ENCODE assay signal across 19 cellular contexts in genomic region chr11:28144808-28145207, GRCh38. TPM values are rescaled to one million over a fixed set of nuclear protein-coding genes. Genes with fewer than 3 reads are reported as not detected.
DNase-seq lines count a peak whose midpoint lies in the region; ATAC-seq, FAIRE-seq and TF ChIP-seq lines count a peak whose summit lies in the region.
"Had no signal": no experiment of that assay in that cellular context is flagged by ENCODE, and none has a peak within 500 bp of the region (broad histone marks: within the 10 kb centered on the region; RNA-seq: fewer than 3 reads in every experiment).

No MANE protein-coding gene starts in this region.

- H3K4me3 ChIP-seq in DOHH2 (ENCODE audit: low read length): no peak overlapping the region
- H3K4me3 ChIP-seq in OCI-LY7 (ENCODE audit: low read depth, low read length, poor library complexity, severe bottlenecking): no peak overlapping the region
- no peak overlapping the region for H3K4me3 ChIP-seq in neural cell (ENCODE audit: low read length)
- H3K4me3 ChIP-seq in pancreas: no peak overlapping the region
- no peak overlapping the region for H3K4me3 ChIP-seq in left ventricle myocardium inferior
- H3K4me3 ChIP-seq in neural progenitor cell: no peak overlapping the region
- H3K4me3 ChIP-seq: esophagus squamous epithelium, lung, SJCRH30 had no signal

- H3K36me3 ChIP-seq in DOHH2 (ENCODE audit: control insufficient read depth, low read length) (no peaks in the 10 kb centered on the region), OCI-LY7 (ENCODE audit: insufficient read depth, low read length) (peaks cover 5% of the 10 kb centered on the region; the same call in 1 of the 2 replicates), neural cell (ENCODE audit: insufficient read depth, low read length) (no peaks in the 10 kb centered on the region), pancreas (no peaks in the 10 kb centered on the region), left ventricle myocardium inferior (peaks cover 8% of the 10 kb centered on the region), neural progenitor cell (no peaks in the 10 kb centered on the region)
- H3K36me3 ChIP-seq: neutrophil, SJCRH30 had no signal

- TF ChIP-seq CTCF in DOHH2 (IDR thresholded peaks at IDR 0.05; ENCODE audit: low read depth, low read length, poor library complexity, severe bottlenecking): no peak
- TF ChIP-seq CTCF in OCI-LY7 (conservative IDR thresholded peaks at IDR 0.05; ENCODE audit: low read length): no peak
- no peak for TF ChIP-seq CTCF in neural cell (IDR thresholded peaks at IDR 0.05; ENCODE audit: poor library complexity, severe bottlenecking)
- TF ChIP-seq CTCF in pancreas (IDR thresholded peaks at IDR 0.05): no peak
- no peak for TF ChIP-seq CTCF in left ventricle myocardium inferior (IDR thresholded peaks at IDR 0.05; ENCODE audit: borderline replicate concordance)
- TF ChIP-seq CTCF in neural progenitor cell (IDR thresholded peaks at IDR 0.05): no peak

- no TSS peak for BruUV-seq in OCI-LY7 (replicated peaks; lab: Mats Ljungman, UMichigan)

- no peaks in the 10 kb centered on the region for H3K79me2 ChIP-seq in DOHH2 (ENCODE audit: control insufficient read depth, low read length)
- no peaks in the 10 kb centered on the region for H3K79me2 ChIP-seq in OCI-LY7 (ENCODE audit: insufficient read depth, low read depth, low read length)
- H3K79me2 ChIP-seq in neural cell (replicated peaks; ENCODE audit: insufficient read depth, low read length): no peaks in the 10 kb centered on the region
- H3K79me2 ChIP-seq in neural progenitor cell (ENCODE audit: low read depth): no peaks in the 10 kb centered on the region

- H4K20me1 ChIP-seq in DOHH2 (ENCODE audit: control insufficient read depth, insufficient read depth, low read depth, low read length) (no peaks in the 10 kb centered on the region), OCI-LY7 (ENCODE audit: insufficient read depth, low read length) (no peaks in the 10 kb centered on the region), neural cell (ENCODE audit: insufficient read depth) (no peaks in the 10 kb centered on the region), neural progenitor cell (ENCODE audit: low read depth) (no peaks in the 10 kb centered on the region)

- peaks cover 8% of the 10 kb centered on the region for H3K36me3 Mint-ChIP-seq in neural progenitor cell

- H3K4me2 ChIP-seq in DOHH2 (ENCODE audit: low read length) (peak overlapping the region; percentile 18; the same call in 1 of the 2 replicates), OCI-LY7 (ENCODE audit: low read length) (no peak overlapping the region), neural cell (ENCODE audit: low read length) (no peak overlapping the region), neural progenitor cell (no peak overlapping the region)

- H3K27ac Mint-ChIP-seq in neural progenitor cell: no peak overlapping the region
- H3K27ac Mint-ChIP-seq: activated CD8-positive, alpha-beta T cell treated with anti-CD3 and anti-CD28 coated beads, Interleukin-2, amount 10 ng/mL, durations not matched to agents 7 days and 5 days; B cell; stimulated activated naive B cell treated with anti-CD40 and anti-IgM and Interleukin-4, amounts not matched to agents 10 μg/mL and 1 μg/mL and 100 μg/mL, for 72 hours; type B pancreatic cell had no signal

- no peak for FAIRE-seq in pancreas (lab: Jason Lieb, UNC)

- no peaks in the 10 kb centered on the region for H3K27me3 ChIP-seq in DOHH2 (ENCODE audit: control insufficient read depth, low read length)
- no peaks in the 10 kb centered on the region for H3K27me3 ChIP-seq in neural cell (ENCODE audit: insufficient read depth, low read depth, low read length)
- no peaks in the 10 kb centered on the region for H3K27me3 ChIP-seq in pancreas
- no peaks in the 10 kb centered on the region for H3K27me3 ChIP-seq in left ventricle myocardium inferior (ENCODE audit: low read depth)
- no peaks in the 10 kb centered on the region for H3K27me3 ChIP-seq in neural progenitor cell
- H3K27me3 ChIP-seq: esophagus squamous epithelium, neutrophil, SJCRH30 had no signal

- peaks cover 23% of the 10 kb centered on the region for H3K4me1 Mint-ChIP-seq in neural progenitor cell

- no peaks in the 10 kb centered on the region for H3K27me3 Mint-ChIP-seq in neural progenitor cell (ENCODE audit: insufficient read depth, low read depth)
- H3K27me3 Mint-ChIP-seq: B cell; stimulated activated naive B cell treated with anti-CD40 and anti-IgM and Interleukin-4, amounts not matched to agents 10 μg/mL and 1 μg/mL and 100 μg/mL, for 72 hours; type B pancreatic cell had no signal

- H3K4me3 Mint-ChIP-seq in neural progenitor cell: no peak overlapping the region
- H3K4me3 Mint-ChIP-seq: activated CD8-positive, alpha-beta T cell treated with anti-CD3 and anti-CD28 coated beads, Interleukin-2, amount 10 ng/mL, durations not matched to agents 7 days and 5 days; B cell; stimulated activated naive B cell treated with anti-CD40 and anti-IgM and Interleukin-4, amounts not matched to agents 10 μg/mL and 1 μg/mL and 100 μg/mL, for 72 hours; type B pancreatic cell had no signal

- ATAC-seq in pancreas: no peak
- ATAC-seq: activated CD8-positive, alpha-beta T cell treated with anti-CD3 and anti-CD28 coated beads, Interleukin-2, amount 10 ng/mL, durations not matched to agents 7 days and 5 days; stimulated activated naive B cell treated with anti-CD40 and anti-IgM and Interleukin-4, amounts not matched to agents 10 μg/mL and 1 μg/mL and 100 μg/mL, for 72 hours had no signal

- POLR2A ChIA-PET in OCI-LY7 (lab: Charles Lee): interaction anchor here (0.7 to 1.8 kb wide), 3 partner anchors 22 to 172 kb away, joined by 4 to 6 read pairs (median 5); partner anchors contain the start of genes KIF18A and METTL15

- H3K9me2 ChIP-seq in DOHH2 (replicated peaks; ENCODE audit: control insufficient read depth, low read length): no peaks in the 10 kb centered on the region
- no peaks in the 10 kb centered on the region for H3K9me2 ChIP-seq in OCI-LY7 (ENCODE audit: insufficient read depth, low read length)
- no peaks in the 10 kb centered on the region for H3K9me2 ChIP-seq in neural cell (ENCODE audit: insufficient read depth, low read length)

- peak; percentile 67 for TF ChIP-seq EP300 in neural cell (conservative IDR thresholded peaks at IDR 0.05; ENCODE audit: poor library complexity, severe bottlenecking)

- H3F3A ChIP-seq in DOHH2 (ENCODE audit: control insufficient read depth, insufficient read depth): no peaks in the 10 kb centered on the region
- no peaks in the 10 kb centered on the region for H3F3A ChIP-seq in neural cell (ENCODE audit: insufficient read depth, low read length, poor library complexity, severe bottlenecking)
- H3F3A ChIP-seq in neural progenitor cell (ENCODE audit: low read depth): no peaks in the 10 kb centered on the region

- H3K4me1 ChIP-seq in DOHH2 (ENCODE audit: control insufficient read depth, low read length): peaks cover 15% of the 10 kb centered on the region
- no peaks in the 10 kb centered on the region for H3K4me1 ChIP-seq in OCI-LY7 (ENCODE audit: insufficient read depth, low read length, poor library complexity, severe bottlenecking)
- H3K4me1 ChIP-seq in pancreas: no peaks in the 10 kb centered on the region
- H3K4me1 ChIP-seq in left ventricle myocardium inferior: no peaks in the 10 kb centered on the region
- H3K4me1 ChIP-seq in neural progenitor cell: peaks cover 22% of the 10 kb centered on the region

- H2AFZ ChIP-seq in OCI-LY7 (ENCODE audit: low read length) (no peak overlapping the region), neural cell (ENCODE audit: low read depth, low read length) (no peak overlapping the region), neural progenitor cell (replicated peaks) (no peak overlapping the region)

- intact Hi-C loops in OCI-LY7 (cut with micrococcal nuclease; ENCODE audit: unreplicated experiment): no loop called here
- intact Hi-C loops in pancreas (cut with DNase I): no loop called here
- intact Hi-C loops in left ventricle myocardium inferior (cut with micrococcal nuclease): no loop called here

- H3K27ac ChIP-seq in DOHH2 (ENCODE audit: low read depth, low read length) (no peak overlapping the region), OCI-LY7 (ENCODE audit: low read depth, low read length, poor library complexity, severe bottlenecking) (no peak overlapping the region), neural cell (ENCODE audit: low read length) (no peak overlapping the region), pancreas (no peak overlapping the region), left ventricle myocardium inferior (replicated peaks) (no peak overlapping the region), neural progenitor cell (no peak overlapping the region)
- H3K27ac ChIP-seq: esophagus squamous epithelium, neutrophil, SJCRH30 had no signal

- TF ChIP-seq RAD21 in neural cell (conservative IDR thresholded peaks at IDR 0.05): no peak

- peaks cover 8% of the 10 kb centered on the region for H3K9me3 Mint-ChIP-seq in neural progenitor cell

- 89 to 93% methylated on average over 2 of the region's 2 CpGs for WGBS in pancreas, 2 donors

- CTCF ChIA-PET in OCI-LY7 (lab: Charles Lee; ENCODE audit: unreplicated experiment): no interaction called here

- DNase-seq in OCI-LY7 (ENCODE audit: low spot score) (peak; percentile 13), fibroblast of peridontal ligament (ENCODE audit: extremely low read depth) (peak; percentile 32), pancreas (no peak), left ventricle myocardium inferior (no peak), neural progenitor cell (ENCODE audit: low spot score) (no peak), ureter (ENCODE audit: low spot score) (no peak)
- DNase-seq: activated CD8-positive, alpha-beta T cell treated with anti-CD3 and anti-CD28 coated beads, Interleukin-2, amount 10 ng/mL, durations not matched to agents 7 days and 5 days; anterior cingulate cortex; dermis blood vessel endothelial cell; esophagus squamous epithelium; NCI-H1092; SJCRH30; stimulated activated naive B cell treated with anti-CD40 and anti-IgM and Interleukin-4, amounts not matched to agents 10 μg/mL and 1 μg/mL and 100 μg/mL, for 72 hours had no signal

- H3K9ac ChIP-seq in neural cell (ENCODE audit: low read length): no peak overlapping the region
- H3K9ac ChIP-seq in neural progenitor cell: no peak overlapping the region

- H3K9me3 ChIP-seq in DOHH2 (ENCODE audit: control insufficient read depth, insufficient read depth, low read length): peaks cover 8% of the 10 kb centered on the region
- H3K9me3 ChIP-seq in OCI-LY7 (ENCODE audit: low read length): peaks cover 6% of the 10 kb centered on the region; the same call in 1 of the 2 replicates
- H3K9me3 ChIP-seq in neural cell (ENCODE audit: low read length): peaks cover 5% of the 10 kb centered on the region
- H3K9me3 ChIP-seq in pancreas: peaks cover 0 to 2% (median 0%) of the 10 kb centered on the region in 4 donors
- H3K9me3 ChIP-seq in left ventricle myocardium inferior (replicated peaks): peaks cover 12% of the 10 kb centered on the region
- H3K9me3 ChIP-seq in neural progenitor cell (ENCODE audit: low read depth): no peaks in the 10 kb centered on the region

RNA-seq across cellular contexts. Expression of gene METTL15, which starts 36.6 kb away (rescaled TPM):
- total RNA-seq in OCI-LY7 (2014; rRNA removed; shearing (Covaris generic)): 11.7 and 18.9 TPM in 2 replicates
- 19.5 and 19.7 TPM in 2 replicates for total RNA-seq in OCI-LY7 (2022)
- 6.6 and 10.2 TPM in 2 replicates for polyA plus RNA-seq in neural cell
- polyA minus RNA-seq in neural cell: 17.2 and 17.3 TPM in 2 replicates
- total RNA-seq in pancreas: 1 to 10 TPM; 4.5 to 8.2 (median 6.3) TPM
- polyA plus RNA-seq in pancreas: 1 to 10 TPM; 3.0 to 5.6 TPM
- total RNA-seq in left ventricle myocardium inferior: 10.5 TPM
- total RNA-seq in neural progenitor cell (ENCODE audit: low replicate concordance): 21.1 and 27.9 TPM in 2 replicates
- total RNA-seq in ureter: 23.2 TPM

RNA-seq across cellular contexts. Expression of gene KIF18A, which starts 36.9 kb away (rescaled TPM):
- 36.4 and 41.5 TPM in 2 replicates for total RNA-seq in OCI-LY7 (2014; rRNA removed; shearing (Covaris generic))
- total RNA-seq in OCI-LY7 (2022) (42.3 and 47.1 TPM in 2 replicates), pancreas (1 to 10 TPM in 1 of 6 donors, under 1 TPM in 4, not detected in 1; 0.13 to 1.1 (median 0.31) TPM), left ventricle myocardium inferior (0.25 TPM), neural progenitor cell (ENCODE audit: low replicate concordance) (59.8 and 84.5 TPM in 2 replicates), ureter (0.86 TPM)
- polyA plus RNA-seq in neural cell (0.48 and 0.83 TPM in 2 replicates), pancreas (under 1 TPM; 0.04 to 0.05 TPM)
- polyA minus RNA-seq in neural cell: 3.7 and 4.7 TPM in 2 replicates

Comparison
In these comparisons a context has a peak if more than half of its experiments do, and no peak if none do; other contexts are left out.
1. DNase-seq: peak in OCI-LY7 (single experiment) and fibroblast of peridontal ligament (single experiment); none in pancreas (0 of 6), left ventricle myocardium inferior (single experiment), neural progenitor cell (single experiment) and ureter (single experiment).
2. RNA of gene KIF18A, which starts 36.9 kb away (total RNA-seq): 59.8 to 84.5 TPM in neural progenitor cell and 36.4 to 47.1 TPM in OCI-LY7; 0.86 TPM in ureter (single experiment), 0.13 to 1.1 TPM in pancreas and 0.25 TPM in left ventricle myocardium inferior (single experiment); every median in the first group is over 10 times any median in the second.